1 cellular context compared by ENCODE assay signal in genomic region chr3:66998075-66998898, GRCh38.
TF ChIP-seq lines count a peak whose summit lies in the region.

KBTBD8 (plus strand) TSS chr3:66998307; CDS start chr3:66998356, 49 bp downstream.

TF ChIP-seq in WTC11, 78 proteins besides CTCF, POLR2A, EP300 and RAD21 (continued from another document):
- TF ChIP-seq PREB (CRISPR knock-in tag; IDR thresholded peaks at IDR 0.05; ENCODE audit: borderline replicate concordance) (no peak), ATF3 (CRISPR knock-in tag; conservative IDR thresholded peaks at IDR 0.05) (no peak), MAX (CRISPR knock-in tag; IDR thresholded peaks at IDR 0.05) (peak; percentile 47; the same call in 1 of the 2 replicates), ZBTB21 (CRISPR knock-in tag; IDR thresholded peaks at IDR 0.05; ENCODE audit: borderline replicate concordance) (no peak), ZSCAN18 (CRISPR knock-in tag; IDR thresholded peaks at IDR 0.05) (no peak), GRHL2 (CRISPR knock-in tag; IDR thresholded peaks at IDR 0.05; ENCODE audit: insufficient replicate concordance, severe bottlenecking) (no peak), TP53 (CRISPR knock-in tag; IDR thresholded peaks at IDR 0.05) (no peak; the same call in 1 of the 2 replicates), MLX (CRISPR knock-in tag; IDR thresholded peaks at IDR 0.05) (no peak), TEAD1 (CRISPR knock-in tag; IDR thresholded peaks at IDR 0.05) (no peak), SMAD4 (CRISPR knock-in tag; IDR thresholded peaks at IDR 0.05) (no peak), HMGA2 (CRISPR knock-in tag; IDR thresholded peaks at IDR 0.05) (no peak)
